Comparison of ENCODE assay signal across 1 cellular context in genomic region chr20:44967207-44967807, GRCh38.
TF ChIP-seq lines count a peak whose summit lies in the region.

No MANE protein-coding gene starts in this region.

TF ChIP-seq in HepG2, 621 proteins besides CTCF, POLR2A, EP300 and RAD21:
- TF ChIP-seq ZNF777 (CRISPR knock-in tag; IDR thresholded peaks at IDR 0.05) (no peak), IRX3 (CRISPR knock-in tag; IDR thresholded peaks at IDR 0.05; ENCODE audit: borderline replicate concordance, low read depth) (0 out of 2 replicates have a peak, but pooled peaks have one; percentile 27), ZNF782 (CRISPR knock-in tag; IDR thresholded peaks at IDR 0.05; ENCODE audit: borderline replicate concordance) (no peak), NR2F1 (CRISPR knock-in tag; IDR thresholded peaks at IDR 0.05) (0 out of 4 replicates have a peak, but pooled peaks of 1 of the 2 experiments have one; percentile 10), ZFP36L1 (CRISPR knock-in tag; IDR thresholded peaks at IDR 0.05) (no peak), ZNF354B (CRISPR knock-in tag; IDR thresholded peaks at IDR 0.05) (peak; percentile 95; the same call in 1 of the 2 replicates), SOX6 (IDR thresholded peaks at IDR 0.05) (no peak), SOX6 (CRISPR knock-in tag; IDR thresholded peaks at IDR 0.05) (peak; percentile 19; the same call in 1 of the 2 replicates), TEAD3 (CRISPR knock-in tag; optimal IDR thresholded peaks at IDR 0.05; ENCODE audit: borderline replicate concordance) (peak; percentile 16), PBX2 (CRISPR knock-in tag; IDR thresholded peaks at IDR 0.05) (no peak), ELF3 (CRISPR knock-in tag; IDR thresholded peaks at IDR 0.05) (0 out of 2 replicates have a peak, but pooled peaks have one; percentile 19), ZNF773 (CRISPR knock-in tag; IDR thresholded peaks at IDR 0.05; ENCODE audit: borderline replicate concordance) (0 out of 2 replicates have a peak, but pooled peaks have one; percentile 2), ZNF614 (CRISPR knock-in tag; IDR thresholded peaks at IDR 0.05; ENCODE audit: borderline replicate concordance) (no peak), HNF4A (CRISPR knock-in tag; IDR thresholded peaks at IDR 0.05) (0 out of 2 replicates have a peak, but pooled peaks have one; percentile 14), HOXA3 (CRISPR knock-in tag; IDR thresholded peaks at IDR 0.05) (peak; percentile 29; the same call in 1 of the 2 replicates), ZBTB7B (CRISPR knock-in tag; IDR thresholded peaks at IDR 0.05) (0 out of 2 replicates have a peak, but pooled peaks have one; percentile 10)
- TF ChIP-seq, protein P1, sequence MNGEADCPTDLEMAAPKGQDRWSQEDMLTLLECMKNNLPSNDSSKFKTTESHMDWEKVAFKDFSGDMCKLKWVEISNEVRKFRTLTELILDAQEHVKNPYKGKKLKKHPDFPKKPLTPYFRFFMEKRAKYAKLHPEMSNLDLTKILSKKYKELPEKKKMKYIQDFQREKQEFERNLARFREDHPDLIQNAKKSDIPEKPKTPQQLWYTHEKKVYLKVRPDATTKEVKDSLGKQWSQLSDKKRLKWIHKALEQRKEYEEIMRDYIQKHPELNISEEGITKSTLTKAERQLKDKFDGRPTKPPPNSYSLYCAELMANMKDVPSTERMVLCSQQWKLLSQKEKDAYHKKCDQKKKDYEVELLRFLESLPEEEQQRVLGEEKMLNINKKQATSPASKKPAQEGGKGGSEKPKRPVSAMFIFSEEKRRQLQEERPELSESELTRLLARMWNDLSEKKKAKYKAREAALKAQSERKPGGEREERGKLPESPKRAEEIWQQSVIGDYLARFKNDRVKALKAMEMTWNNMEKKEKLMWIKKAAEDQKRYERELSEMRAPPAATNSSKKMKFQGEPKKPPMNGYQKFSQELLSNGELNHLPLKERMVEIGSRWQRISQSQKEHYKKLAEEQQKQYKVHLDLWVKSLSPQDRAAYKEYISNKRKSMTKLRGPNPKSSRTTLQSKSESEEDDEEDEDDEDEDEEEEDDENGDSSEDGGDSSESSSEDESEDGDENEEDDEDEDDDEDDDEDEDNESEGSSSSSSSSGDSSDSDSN (CRISPR knock-in tag; IDR thresholded peaks at IDR 0.05): 0 out of 2 replicates have a peak, but pooled peaks have one; percentile 27
- TF ChIP-seq, protein P2, sequence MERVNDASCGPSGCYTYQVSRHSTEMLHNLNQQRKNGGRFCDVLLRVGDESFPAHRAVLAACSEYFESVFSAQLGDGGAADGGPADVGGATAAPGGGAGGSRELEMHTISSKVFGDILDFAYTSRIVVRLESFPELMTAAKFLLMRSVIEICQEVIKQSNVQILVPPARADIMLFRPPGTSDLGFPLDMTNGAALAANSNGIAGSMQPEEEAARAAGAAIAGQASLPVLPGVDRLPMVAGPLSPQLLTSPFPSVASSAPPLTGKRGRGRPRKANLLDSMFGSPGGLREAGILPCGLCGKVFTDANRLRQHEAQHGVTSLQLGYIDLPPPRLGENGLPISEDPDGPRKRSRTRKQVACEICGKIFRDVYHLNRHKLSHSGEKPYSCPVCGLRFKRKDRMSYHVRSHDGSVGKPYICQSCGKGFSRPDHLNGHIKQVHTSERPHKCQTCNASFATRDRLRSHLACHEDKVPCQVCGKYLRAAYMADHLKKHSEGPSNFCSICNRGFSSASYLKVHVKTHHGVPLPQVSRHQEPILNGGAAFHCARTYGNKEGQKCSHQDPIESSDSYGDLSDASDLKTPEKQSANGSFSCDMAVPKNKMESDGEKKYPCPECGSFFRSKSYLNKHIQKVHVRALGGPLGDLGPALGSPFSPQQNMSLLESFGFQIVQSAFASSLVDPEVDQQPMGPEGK (CRISPR knock-in tag; IDR thresholded peaks at IDR 0.05): no peak
- TF ChIP-seq, protein P3, sequence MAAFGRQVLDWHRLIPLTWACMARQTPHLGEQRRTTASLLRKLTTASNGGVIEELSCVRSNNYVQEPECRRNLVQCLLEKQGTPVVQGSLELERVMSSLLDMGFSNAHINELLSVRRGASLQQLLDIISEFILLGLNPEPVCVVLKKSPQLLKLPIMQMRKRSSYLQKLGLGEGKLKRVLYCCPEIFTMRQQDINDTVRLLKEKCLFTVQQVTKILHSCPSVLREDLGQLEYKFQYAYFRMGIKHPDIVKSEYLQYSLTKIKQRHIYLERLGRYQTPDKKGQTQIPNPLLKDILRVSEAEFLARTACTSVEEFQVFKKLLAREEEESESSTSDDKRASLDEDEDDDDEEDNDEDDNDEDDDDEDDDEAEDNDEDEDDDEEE (CRISPR knock-in tag; IDR thresholded peaks at IDR 0.05): 0 out of 2 replicates have a peak, but pooled peaks have one; percentile 53
- TF ChIP-seq, protein P4, sequence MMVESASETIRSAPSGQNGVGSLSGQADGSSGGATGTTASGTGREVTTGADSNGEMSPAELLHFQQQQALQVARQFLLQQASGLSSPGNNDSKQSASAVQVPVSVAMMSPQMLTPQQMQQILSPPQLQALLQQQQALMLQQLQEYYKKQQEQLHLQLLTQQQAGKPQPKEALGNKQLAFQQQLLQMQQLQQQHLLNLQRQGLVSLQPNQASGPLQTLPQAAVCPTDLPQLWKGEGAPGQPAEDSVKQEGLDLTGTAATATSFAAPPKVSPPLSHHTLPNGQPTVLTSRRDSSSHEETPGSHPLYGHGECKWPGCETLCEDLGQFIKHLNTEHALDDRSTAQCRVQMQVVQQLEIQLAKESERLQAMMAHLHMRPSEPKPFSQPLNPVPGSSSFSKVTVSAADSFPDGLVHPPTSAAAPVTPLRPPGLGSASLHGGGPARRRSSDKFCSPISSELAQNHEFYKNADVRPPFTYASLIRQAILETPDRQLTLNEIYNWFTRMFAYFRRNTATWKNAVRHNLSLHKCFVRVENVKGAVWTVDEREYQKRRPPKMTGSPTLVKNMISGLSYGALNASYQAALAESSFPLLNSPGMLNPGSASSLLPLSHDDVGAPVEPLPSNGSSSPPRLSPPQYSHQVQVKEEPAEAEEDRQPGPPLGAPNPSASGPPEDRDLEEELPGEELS (CRISPR knock-in tag; IDR thresholded peaks at IDR 0.05): peak; percentile 23; the same call in 1 of the 2 replicates
